Comparison of ENCODE assay signal across 8 cellular contexts in genomic region chr4:154491731-154492249, GRCh38. TPM values are rescaled to one million over a fixed set of nuclear protein-coding genes. Genes with fewer than 3 reads are reported as not detected.
DNase-seq lines count a peak whose midpoint lies in the region; ATAC-seq and TF ChIP-seq lines count a peak whose summit lies in the region.

TSS of gene DCHS2 (minus strand) at chr4:154491799. CDS start at chr4:154491355, 444 bp downstream.

- H3F3A ChIP-seq in neural progenitor cell (ENCODE audit: low read depth) = peaks cover 14% of the 10 kb centered on the region

- H3K27ac ChIP-seq in esophagus (ENCODE audit: low read depth in 2 of 2, low read length in 1 of 2) (no peak within 1 kb of the TSS), neural progenitor cell (no peak within 1 kb of the TSS)

- peaks cover 0 to 8% of the 10 kb centered on the region in 2 donors for H3K27me3 ChIP-seq in esophagus (ENCODE audit: control insufficient read depth in 1 of 2, insufficient read depth in 2 of 2, low read length in 2 of 2)
- H3K27me3 ChIP-seq in neural progenitor cell = peaks cover 83% of the 10 kb centered on the region

- H3K4me3 Mint-ChIP-seq in neural progenitor cell = peak within 1 kb of the TSS; percentile 86

- DNase-seq in COLO668 (lab: John Stamatoyannopoulos, UW; ENCODE audit: unreplicated experiment) = peak; percentile 79
- peak; percentile 44 for DNase-seq in SW480 (ENCODE audit: low spot score)
- peak; percentile 74 for DNase-seq in neural progenitor cell (ENCODE audit: low spot score)
- DNase-seq in COLO829 (ENCODE audit: low spot score) = no peak

- H3K9me3 ChIP-seq in esophagus (ENCODE audit: control insufficient read depth in 2 of 2, insufficient read depth in 1 of 2, low read depth in 1 of 2, low read length in 1 of 2) (peaks cover 0 to 8% of the 10 kb centered on the region in 2 donors), neural progenitor cell (ENCODE audit: low read depth) (no peaks in the 10 kb centered on the region)

- H3K36me3 ChIP-seq in esophagus (ENCODE audit: control insufficient read depth in 2 of 2, insufficient read depth in 2 of 2, low read length in 1 of 2) (no peaks in the 10 kb centered on the region), neural progenitor cell (no peaks in the 10 kb centered on the region)

- peak within 1 kb of the TSS; percentile 97 for H3K4me2 ChIP-seq in neural progenitor cell

- TF ChIP-seq CTCF in neural progenitor cell (IDR thresholded peaks at IDR 0.05) = no peak

- H2AFZ ChIP-seq in neural progenitor cell (replicated peaks) = peak within 1 kb of the TSS; percentile 92

- peaks cover 4% of the 10 kb centered on the region for H3K9me3 Mint-ChIP-seq in neural progenitor cell

- in situ Hi-C loops in GM18951 (cut with MboI; ENCODE audit: low sequenced_read_pairs, unreplicated experiment) = no loop called here

- H3K4me1 ChIP-seq in esophagus (ENCODE audit: control insufficient read depth in 2 of 2, insufficient read depth in 2 of 2, low read length in 1 of 2) (peaks cover 12 to 18% of the 10 kb centered on the region in 2 donors), neural progenitor cell (peaks cover 3% of the 10 kb centered on the region)

- H3K27ac Mint-ChIP-seq in neural progenitor cell = no peak within 1 kb of the TSS

- H3K36me3 Mint-ChIP-seq in neural progenitor cell = no peaks in the 10 kb centered on the region

- TF ChIP-seq POLR2A in GM18951 (IDR thresholded peaks at IDR 0.05; ENCODE audit: extremely low read depth, insufficient read depth, insufficient read length) = peak; percentile 34

- H3K9ac ChIP-seq in neural progenitor cell = no peak within 1 kb of the TSS

- no peaks in the 10 kb centered on the region for H3K79me2 ChIP-seq in neural progenitor cell (ENCODE audit: low read depth)

- H3K4me3 ChIP-seq in esophagus (ENCODE audit: low read depth in 1 of 2, low read length in 2 of 2) (peak within 1 kb of the TSS; percentile 29 to 34), neural progenitor cell (peak within 1 kb of the TSS; percentile 55)

- peaks cover 12% of the 10 kb centered on the region for H3K4me1 Mint-ChIP-seq in neural progenitor cell

- ATAC-seq in HG03135 (IDR thresholded peaks at IDR 0.05; ENCODE audit: unreplicated experiment) (peak; percentile 66), GM21360 (IDR thresholded peaks at IDR 0.05; ENCODE audit: unreplicated experiment) (no peak)

- peaks cover 39% of the 10 kb centered on the region for H3K27me3 Mint-ChIP-seq in neural progenitor cell (ENCODE audit: insufficient read depth, low read depth)

- WGBS in esophagus, 2 donors = 0 to 1% methylated on average over 37 to 42 of the region's 42 CpGs

- H4K20me1 ChIP-seq in neural progenitor cell (ENCODE audit: low read depth) = no peaks in the 10 kb centered on the region

RNA-seq across cellular contexts. Expression of gene DCHS2, which starts in this region (rescaled TPM):
- under 1 TPM; 0.02 TPM for polyA plus RNA-seq in esophagus
- 0.43 and 0.71 TPM in 2 replicates for total RNA-seq in neural progenitor cell (ENCODE audit: low replicate concordance)

Comparison
In these comparisons a context has a peak if more than half of its experiments do, and no peak if none do; other contexts are left out.
1. Peak in DNase-seq, H3K4me3 ChIP-seq and H3K4me2 ChIP-seq in neural progenitor cell; RNA of the gene not detected or under 1 TPM.